24 cellular contexts compared by ENCODE assay signal in genomic region chr2:223007531-223007930, GRCh38. TPM values are rescaled to one million over a fixed set of nuclear protein-coding genes. Genes with fewer than 3 reads are reported as not detected.
DNase-seq lines count a peak whose midpoint lies in the region; TF ChIP-seq lines count a peak whose summit lies in the region.
"Had no signal": no experiment of that assay in that cellular context is flagged by ENCODE, and none has a peak within 500 bp of the region (broad histone marks: within the 10 kb centered on the region; RNA-seq: fewer than 3 reads in every experiment).

No MANE protein-coding gene starts in this region.

- no peaks in the 10 kb centered on the region for H3K79me1 ChIP-seq in mesenchymal stem cell (replicated peaks; ENCODE audit: low read length, poor library complexity, severe bottlenecking)

- H3K14ac ChIP-seq in mesenchymal stem cell (ENCODE audit: low read length in 2 of 2): no peak overlapping the region

- no peak overlapping the region for H3K9ac ChIP-seq in mesenchymal stem cell (ENCODE audit: low read length)

- intact Hi-C loops in dorsolateral prefrontal cortex (cut with DNase I): no loop called here

- no peak overlapping the region for H2BK15ac ChIP-seq in mesenchymal stem cell (ENCODE audit: low read depth, poor library complexity, severe bottlenecking)

- H3K9me3 ChIP-seq in SJSA1 (replicated peaks) (no peaks in the 10 kb centered on the region), mesenchymal stem cell (ENCODE audit: control insufficient read depth, low read length) (no peaks in the 10 kb centered on the region)
- H3K9me3 ChIP-seq: body of pancreas, MG63, upper lobe of right lung had no signal

- H2BK12ac ChIP-seq in mesenchymal stem cell (ENCODE audit: low read length in 2 of 2): no peak overlapping the region

- H3K4me3 ChIP-seq in AG09309 (ENCODE audit: control insufficient read depth, low read depth, low read length) (no peak overlapping the region), SJSA1 (no peak overlapping the region), mesenchymal stem cell (ENCODE audit: insufficient read depth in 1 of 2, low read depth in 1 of 2, low read length in 2 of 2) (no peak overlapping the region), dorsolateral prefrontal cortex (no peak overlapping the region)
- H3K4me3 ChIP-seq: body of pancreas, MG63, upper lobe of right lung had no signal

- H2BK5ac ChIP-seq in mesenchymal stem cell (ENCODE audit: low read depth, low read length, poor library complexity, severe bottlenecking): no peak overlapping the region

- WGBS in mesenchymal stem cell: no CpG with 5 or more reads among the region's 2 CpGs

- H2AK5ac ChIP-seq in mesenchymal stem cell (ENCODE audit: low read length, severe bottlenecking): no peak overlapping the region

- peak overlapping the region in 1 of 2 experiments; percentile 80 for H3K18ac ChIP-seq in mesenchymal stem cell (ENCODE audit: low read depth in 1 of 2, low read length in 2 of 2)

- H4K91ac ChIP-seq in mesenchymal stem cell (ENCODE audit: low read length): peak overlapping the region; percentile 39

- no peak for TF ChIP-seq CTCF in AG09309 (IDR thresholded peaks at IDR 0.05; ENCODE audit: control insufficient read depth, insufficient read depth, low read depth, low read length, missing control alignments)
- no peak for TF ChIP-seq CTCF in dorsolateral prefrontal cortex (IDR thresholded peaks at IDR 0.05 in 54 of 56, conservative IDR thresholded peaks at IDR 0.05 in 2 of 56; ENCODE audit: low read depth in 1 of 56, partially characterized antibody in 56 of 56)

- peak overlapping the region; percentile 64 for H4K8ac ChIP-seq in mesenchymal stem cell (ENCODE audit: low read length)

- H3K27me3 ChIP-seq in SJSA1 (replicated peaks): no peaks in the 10 kb centered on the region
- H3K27me3 ChIP-seq in mesenchymal stem cell (ENCODE audit: control insufficient read depth in 1 of 2, insufficient read depth in 1 of 2, low read length in 2 of 2): no peaks in the 10 kb centered on the region
- no peaks in the 10 kb centered on the region for H3K27me3 ChIP-seq in dorsolateral prefrontal cortex
- H3K27me3 ChIP-seq: body of pancreas, MG63, upper lobe of right lung had no signal

- DNase-seq in AG09309 (ENCODE audit: low read depth): peak; percentile 31
- peak in 1 of 2 experiments; percentile 13 for DNase-seq in SJSA1 (ENCODE audit: low read depth in 1 of 2, low spot score in 2 of 2)
- peak; percentile 12 for DNase-seq in epithelial cell of prostate (ENCODE audit: low read depth, low spot score)
- DNase-seq in mesenchymal stem cell: peak; percentile 81
- DNase-seq in NCI-H526 (lab: John Stamatoyannopoulos, UW): no peak
- no peak for DNase-seq in dorsolateral prefrontal cortex
- DNase-seq in NCI-H1694 (lab: John Stamatoyannopoulos, UW): no peak
- no peak for DNase-seq in middle frontal gyrus (ENCODE audit: extremely low spot score, low spot score)
- DNase-seq: activated CD4-positive, alpha-beta T cell treated with anti-CD3 and anti-CD28 coated beads, Interleukin-2, amount 10 ng/mL, durations not matched to agents 7 days and 5 days; body of pancreas; C1 segment of cervical spinal cord; Calu3; cortex of kidney; H7; kidney; MG63; NCI-H1417; NCI-H2107; NCI-H510A; NK-92 treated with Interleukin-12 subunit alpha and Interleukin-12 subunit beta, amount 100 ng/mL, for 24 hours; nucleus accumbens; T-helper 2 cell; upper lobe of right lung had no signal

- no peak overlapping the region for H3K23ac ChIP-seq in mesenchymal stem cell (ENCODE audit: low read length in 2 of 2)

- peaks cover 25% of the 10 kb centered on the region for H3K4me1 ChIP-seq in SJSA1 (replicated peaks)
- no peaks in the 10 kb centered on the region for H3K4me1 ChIP-seq in mesenchymal stem cell (ENCODE audit: control insufficient read depth, insufficient read depth, low read depth, low read length)
- H3K4me1 ChIP-seq: body of pancreas, upper lobe of right lung had no signal

- H3K36me3 ChIP-seq in SJSA1: no peaks in the 10 kb centered on the region
- no peaks in the 10 kb centered on the region for H3K36me3 ChIP-seq in mesenchymal stem cell (ENCODE audit: control insufficient read depth in 1 of 2, insufficient read depth in 2 of 2, low read depth in 1 of 2, low read length in 2 of 2)
- H3K36me3 ChIP-seq: MG63, upper lobe of right lung had no signal

- no peak overlapping the region for H2AFZ ChIP-seq in mesenchymal stem cell (ENCODE audit: low read depth, low read length)

- no peak overlapping the region for H3K4me2 ChIP-seq in mesenchymal stem cell (ENCODE audit: low read length, poor library complexity, severe bottlenecking)

- peak overlapping the region; percentile 92 for H2BK120ac ChIP-seq in mesenchymal stem cell (ENCODE audit: low read depth, low read length)

- H3K27ac ChIP-seq in SJSA1: peak overlapping the region; percentile 53
- H3K27ac ChIP-seq in epithelial cell of prostate: no peak overlapping the region
- peak overlapping the region; percentile 28 for H3K27ac ChIP-seq in mesenchymal stem cell (ENCODE audit: low read length, poor library complexity, severe bottlenecking)
- peak overlapping the region in 7 of 59 donors; percentile 5 to 64 (median 21) for H3K27ac ChIP-seq in dorsolateral prefrontal cortex
- H3K27ac ChIP-seq: body of pancreas, upper lobe of right lung, VCaP had no signal

- no peak overlapping the region for H3K4ac ChIP-seq in mesenchymal stem cell (ENCODE audit: low read depth in 1 of 2, low read length in 2 of 2)

RNA-seq across cellular contexts. Expression of gene KCNE4, which starts 44.5 kb away (rescaled TPM):
- 3.1 and 4.3 TPM in 2 replicates for total RNA-seq in SJSA1 (2014; rRNA removed; shearing (Covaris generic))
- polyA plus RNA-seq in mesenchymal stem cell (2013, experiment 1 of 2): 46.9 TPM
- polyA plus RNA-seq in mesenchymal stem cell (2013, experiment 2 of 2): 47.3 TPM
- 10 to 100 TPM in 15 of 120 experiments, 1 to 10 TPM in 104, under 1 TPM in 1; 0.99 to 25.8 (median 4.2) TPM for total RNA-seq in dorsolateral prefrontal cortex
- total RNA-seq: activated CD4-positive, alpha-beta T cell treated with anti-CD3 and anti-CD28 coated beads, Interleukin-2, amount 10 ng/mL, durations not matched to agents 7 days and 5 days; Calu3; H7 had no signal

Comparison
In these comparisons a context has a peak if more than half of its experiments do, and no peak if none do; other contexts are left out.
1. DNase-seq: peak in AG09309 (single experiment), epithelial cell of prostate (single experiment) and mesenchymal stem cell (single experiment); none in NCI-H526 (0 of 2), dorsolateral prefrontal cortex (0 of 10), NCI-H1694 (single experiment) and middle frontal gyrus (single experiment).